Comparison of ENCODE assay signal across 9 cellular contexts in the genomic region with DNA sequence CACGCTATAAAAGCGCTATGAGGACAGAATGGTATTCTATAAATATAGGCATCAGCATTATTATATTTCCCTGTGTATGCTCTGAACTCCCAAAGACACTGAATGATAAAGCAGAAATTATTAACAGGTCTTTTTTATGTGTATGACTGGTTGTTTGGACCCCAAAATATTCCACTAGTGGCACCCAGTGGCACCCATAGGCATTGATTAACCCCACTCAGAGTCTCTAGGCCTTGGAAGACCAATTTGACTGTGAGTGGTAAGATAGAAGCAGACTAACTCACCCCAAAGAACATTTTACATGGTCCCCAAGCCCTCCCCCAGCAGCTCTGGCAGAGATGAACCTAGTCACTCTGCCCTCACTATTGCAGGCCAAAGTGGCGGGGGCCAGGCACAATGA. TPM values are rescaled to one million over a fixed set of nuclear protein-coding genes. Genes with fewer than 3 reads are reported as not detected.
DNase-seq lines count a peak whose midpoint lies in the region; ATAC-seq and TF ChIP-seq lines count a peak whose summit lies in the region.
"Had no signal": no experiment of that assay in that cellular context is flagged by ENCODE, and none has a peak within 500 bp of the region (broad histone marks: within the 10 kb centered on the region; RNA-seq: fewer than 3 reads in every experiment).

No MANE protein-coding gene starts in this region.

- DNase-seq in fibroblast of the aortic adventitia (ENCODE audit: low read depth) (no peak), T1000 (lab: John Stamatoyannopoulos, UW) (no peak), iPS-NIHi7 (ENCODE audit: extremely low spot score) (no peak), NCI-H2081 (lab: John Stamatoyannopoulos, UW) (no peak), erythroblast (lab: John Stamatoyannopoulos, UW) (no peak)
- DNase-seq: activated T-cell treated with anti-CD3 and anti-CD28 coated beads, Interleukin-2, amount 50 U/mL, for 4 hours had no signal

- no peak for TF ChIP-seq POLR2A in erythroblast (IDR thresholded peaks at IDR 0.05; ENCODE audit: low read length)

- no peak overlapping the region for H3K4me3 ChIP-seq in fibroblast of the aortic adventitia (ENCODE audit: low read depth, low read length)

- peak; percentile 12 for TF ChIP-seq CTCF in fibroblast of the aortic adventitia (IDR thresholded peaks at IDR 0.05; ENCODE audit: insufficient read depth, low read length)

- ATAC-seq in GM18502 (IDR thresholded peaks at IDR 0.05; ENCODE audit: poor library complexity, unreplicated experiment) (peak; percentile 4), GM21528 (IDR thresholded peaks at IDR 0.05; ENCODE audit: low FRiP score, unreplicated experiment) (peak; percentile 20), HG03460 (IDR thresholded peaks at IDR 0.05; ENCODE audit: unreplicated experiment) (peak; percentile 18)

RNA-seq across cellular contexts. Expression of a gene that starts 45.4 kb away (rescaled TPM):
- total RNA-seq in fibroblast of the aortic adventitia (ENCODE audit: low replicate concordance) = 34.6 and 108 TPM in 2 replicates
